Comparison of ENCODE assay signal across 8 cellular contexts in the genomic region with DNA sequence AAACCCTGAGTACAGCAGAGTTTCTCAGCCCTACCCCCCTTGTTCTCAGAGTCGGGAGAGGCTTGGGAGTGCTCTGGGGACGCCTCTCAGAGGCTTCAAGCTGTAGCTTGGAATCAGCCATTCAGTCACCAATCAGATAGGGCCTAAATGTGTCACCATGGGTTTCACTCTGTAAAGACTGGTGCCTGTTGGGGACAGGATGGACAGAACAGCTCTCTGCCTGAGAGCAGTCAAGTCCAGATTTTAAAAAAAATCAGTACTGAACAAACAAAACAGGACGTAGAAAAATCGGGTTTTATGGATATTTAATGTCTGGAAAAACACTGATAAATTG. TPM values are rescaled to one million over a fixed set of nuclear protein-coding genes. Genes with fewer than 3 reads are reported as not detected.
A peak's percentile ranks its signal among the peaks of the same experiment; 100 is the strongest.
DNase-seq lines count a peak whose midpoint lies in the region; ATAC-seq and TF ChIP-seq lines count a peak whose summit lies in the region.

No MANE protein-coding gene starts in this region.

- H3K27me3 Mint-ChIP-seq in activated T-cell treated with anti-CD3 and anti-CD28 coated beads, Interleukin-2, amount 50 U/mL, for 72 hours (ENCODE audit: low read depth): no peaks in the 10 kb centered on the region
- peaks cover 3% of the 10 kb centered on the region for H3K27me3 Mint-ChIP-seq in activated naive CD8-positive, alpha-beta T cell treated with anti-CD3 and anti-CD28 coated beads, Interleukin-2, amount 10 ng/mL, durations not matched to agents 7 days and 5 days

- H3K4me1 ChIP-seq in thymus (ENCODE audit: control insufficient read depth, insufficient read depth, low read length): peaks cover 9% of the 10 kb centered on the region

- peak overlapping the region; percentile 99 for H3K27ac Mint-ChIP-seq in activated T-cell treated with anti-CD3 and anti-CD28 coated beads, Interleukin-2, amount 50 U/mL, for 72 hours
- peak overlapping the region; percentile 98 for H3K27ac Mint-ChIP-seq in activated naive CD8-positive, alpha-beta T cell treated with anti-CD3 and anti-CD28 coated beads, Interleukin-2, amount 10 ng/mL, durations not matched to agents 7 days and 5 days

- H3K36me3 Mint-ChIP-seq in activated T-cell treated with anti-CD3 and anti-CD28 coated beads, Interleukin-2, amount 50 U/mL, for 72 hours (ENCODE audit: insufficient read depth in 2 of 2): peaks cover 9 to 31% of the 10 kb centered on the region in 2 donors
- H3K36me3 Mint-ChIP-seq in activated naive CD8-positive, alpha-beta T cell treated with anti-CD3 and anti-CD28 coated beads, Interleukin-2, amount 10 ng/mL, durations not matched to agents 7 days and 5 days: peaks cover 29% of the 10 kb centered on the region

- peaks cover 4% of the 10 kb centered on the region for H3K36me3 ChIP-seq in kidney epithelial cell (ENCODE audit: control insufficient read depth, insufficient read depth, low read length)
- H3K36me3 ChIP-seq in thymus (ENCODE audit: control insufficient read depth, insufficient read depth): peaks cover 45% of the 10 kb centered on the region

- ATAC-seq in activated T-cell treated with anti-CD3 and anti-CD28 coated beads, Interleukin-2, amount 50 U/mL, for 72 hours (replicated peaks in 1 of 2): peak; percentile 23 to 45
- ATAC-seq in activated naive CD8-positive, alpha-beta T cell treated with anti-CD3 and anti-CD28 coated beads, Interleukin-2, amount 10 ng/mL, durations not matched to agents 7 days and 5 days (ENCODE audit: low read depth): no peak
- ATAC-seq in GM21619 (IDR thresholded peaks at IDR 0.05; ENCODE audit: unreplicated experiment): no peak

- no peaks in the 10 kb centered on the region for H3K9me3 Mint-ChIP-seq in activated T-cell treated with anti-CD3 and anti-CD28 coated beads, Interleukin-2, amount 50 U/mL, for 72 hours
- no peaks in the 10 kb centered on the region for H3K9me3 Mint-ChIP-seq in activated naive CD8-positive, alpha-beta T cell treated with anti-CD3 and anti-CD28 coated beads, Interleukin-2, amount 10 ng/mL, durations not matched to agents 7 days and 5 days

- TF ChIP-seq CTCF in kidney epithelial cell (IDR thresholded peaks at IDR 0.05; ENCODE audit: insufficient read depth, low read length, poor library complexity, severe bottlenecking): no peak

- H3K4me1 Mint-ChIP-seq in activated T-cell treated with anti-CD3 and anti-CD28 coated beads, Interleukin-2, amount 50 U/mL, for 72 hours (ENCODE audit: low read depth): peaks cover 54% of the 10 kb centered on the region
- peaks cover 36% of the 10 kb centered on the region for H3K4me1 Mint-ChIP-seq in activated naive CD8-positive, alpha-beta T cell treated with anti-CD3 and anti-CD28 coated beads, Interleukin-2, amount 10 ng/mL, durations not matched to agents 7 days and 5 days

- no peaks in the 10 kb centered on the region for H3K9me3 ChIP-seq in thymus (ENCODE audit: control insufficient read depth)

- no peak for DNase-seq in activated T-cell treated with anti-CD3 and anti-CD28 coated beads, Interleukin-2, amount 50 U/mL, for 72 hours
- DNase-seq in activated T-cell treated with anti-CD3 and anti-CD28 coated beads for 4 hours (no peak), kidney epithelial cell (ENCODE audit: low read depth) (no peak), GM03348 (ENCODE audit: low spot score) (no peak), EL (no peak)
- no peak for DNase-seq in activated naive CD8-positive, alpha-beta T cell treated with anti-CD3 and anti-CD28 coated beads, Interleukin-2, amount 10 ng/mL, durations not matched to agents 7 days and 5 days

- H3K4me3 ChIP-seq in kidney epithelial cell (ENCODE audit: low read depth, low read length) (peak overlapping the region; percentile 97), thymus (ENCODE audit: low read length) (peak overlapping the region; percentile 96)

- WGBS in thymus: 79% methylated on average over 4 of the region's 4 CpGs

- H3K27ac ChIP-seq in thymus (ENCODE audit: low read depth): peak overlapping the region; percentile 26

- H3K4me3 Mint-ChIP-seq in activated T-cell treated with anti-CD3 and anti-CD28 coated beads, Interleukin-2, amount 50 U/mL, for 72 hours: peak overlapping the region; percentile 98 to 99
- peak overlapping the region; percentile 96 for H3K4me3 Mint-ChIP-seq in activated naive CD8-positive, alpha-beta T cell treated with anti-CD3 and anti-CD28 coated beads, Interleukin-2, amount 10 ng/mL, durations not matched to agents 7 days and 5 days

- POLR2A ChIA-PET in activated naive CD8-positive, alpha-beta T cell treated with anti-CD3 and anti-CD28 coated beads, Interleukin-2, amount 10 ng/mL, durations not matched to agents 7 days and 5 days (lab: Charles Lee): interaction anchor here (0.7 to 2.5 kb wide), 5 partner anchors 28 to 1248 kb away, joined by 3 to 7 read pairs (median 3); a partner anchor contains a TSS

- H3K27me3 ChIP-seq in kidney epithelial cell (ENCODE audit: control insufficient read depth, insufficient read depth, low read length) (peaks cover 3% of the 10 kb centered on the region), thymus (ENCODE audit: control insufficient read depth, insufficient read depth) (no peaks in the 10 kb centered on the region)

RNA-seq across cellular contexts. Expression of a gene that starts 1.3 kb away (rescaled TPM):
- total RNA-seq in activated T-cell treated with anti-CD3 and anti-CD28 coated beads, Interleukin-2, amount 50 U/mL, for 72 hours: 10 to 100 TPM; 27.0 to 31.4 TPM
- total RNA-seq in activated naive CD8-positive, alpha-beta T cell treated with anti-CD3 and anti-CD28 coated beads, Interleukin-2, amount 10 ng/mL, durations not matched to agents 7 days and 5 days: 10 to 100 TPM; 40.4 to 41.3 TPM
- total RNA-seq in kidney epithelial cell: 50.2 and 51.5 TPM in 2 replicates
- polyA plus RNA-seq in thymus: 19.4 TPM

Comparison
In these comparisons a context has a peak if more than half of its experiments do, and no peak if none do; other contexts are left out.
1. ATAC-seq: peak in activated T-cell treated with anti-CD3 and anti-CD28 coated beads, Interleukin-2, amount 50 U/mL, for 72 hours (2 of 2); none in activated naive CD8-positive, alpha-beta T cell treated with anti-CD3 and anti-CD28 coated beads, Interleukin-2, amount 10 ng/mL, durations not matched to agents 7 days and 5 days (single experiment) and GM21619 (single experiment).